In genomic region chr11:10307411-10308207, GRCh38 we compare ENCODE assay signal across 8 cellular contexts. TPM values are rescaled to one million over a fixed set of nuclear protein-coding genes. Genes with fewer than 3 reads are reported as not detected.
DNase-seq lines count a peak whose midpoint lies in the region; ATAC-seq and TF ChIP-seq lines count a peak whose summit lies in the region.

No MANE protein-coding gene starts in this region.

- CTCF ChIA-PET in T-cell (lab: Charles Lee) = interaction anchor here (0.7 to 3.8 kb wide), 18 partner anchors 10 to 773 kb away, joined by 3 to 47 read pairs (median 4); no protein-coding TSS in a partner anchor

- no peaks in the 10 kb centered on the region for H3K36me3 ChIP-seq in GM23338 (ENCODE audit: insufficient read depth)
- no peaks in the 10 kb centered on the region for H3K36me3 ChIP-seq in psoas muscle (ENCODE audit: insufficient read depth in 1 of 2, low read depth in 1 of 2)
- no peaks in the 10 kb centered on the region for H3K36me3 ChIP-seq in uterus

- H3K27ac Mint-ChIP-seq in GM23338 (peak overlapping the region; percentile 91), T-cell (no peak overlapping the region)

- peak; percentile 28 for ATAC-seq in GM23338
- ATAC-seq in T-cell (replicated peaks in 1 of 4) = peak; percentile 68 to 77 (median 68)
- peak; percentile 61 for ATAC-seq in left ventricle myocardium superior
- peak; percentile 73 to 77 (median 74) for ATAC-seq in psoas muscle

- no peak for TF ChIP-seq POLR2A in uterus (IDR thresholded peaks at IDR 0.05)

- peaks cover 23% of the 10 kb centered on the region for H3K79me2 ChIP-seq in GM23338 (replicated peaks; ENCODE audit: insufficient read depth)

- H3K4me1 ChIP-seq in GM23338 (ENCODE audit: insufficient read depth) (peaks cover 16% of the 10 kb centered on the region), psoas muscle (peaks cover 35% of the 10 kb centered on the region), uterus (no peaks in the 10 kb centered on the region)

- H3K27me3 ChIP-seq in GM23338 (ENCODE audit: insufficient read depth) (peaks cover 54% of the 10 kb centered on the region), psoas muscle (ENCODE audit: insufficient read depth in 3 of 3, low read length in 2 of 3) (no peaks in the 10 kb centered on the region), uterus (no peaks in the 10 kb centered on the region)

- H3K9me3 ChIP-seq in psoas muscle (no peaks in the 10 kb centered on the region), uterus (no peaks in the 10 kb centered on the region)

- H3K4me3 ChIP-seq in GM23338 (peak overlapping the region; percentile 92), psoas muscle (peak overlapping the region; percentile 84), uterus (peak overlapping the region; percentile 53 to 62)

- no peaks in the 10 kb centered on the region for H3K9me2 ChIP-seq in GM23338 (ENCODE audit: insufficient read depth)

- H3K4me1 Mint-ChIP-seq in GM23338 = peaks cover 28% of the 10 kb centered on the region
- peaks cover 35 to 47% (median 42%) of the 10 kb centered on the region in 3 donors for H3K4me1 Mint-ChIP-seq in T-cell

- H3K9me3 Mint-ChIP-seq in GM23338 = peaks cover 18% of the 10 kb centered on the region
- no peaks in the 10 kb centered on the region for H3K9me3 Mint-ChIP-seq in T-cell

- H3K36me3 Mint-ChIP-seq in GM23338 (ENCODE audit: low read depth) (peaks cover 50% of the 10 kb centered on the region), T-cell (no peaks in the 10 kb centered on the region)

- TF ChIP-seq CTCF in GM23338 (conservative IDR thresholded peaks at IDR 0.05; ENCODE audit: low read depth in 2 of 2) (peak; percentile 82 to 100), psoas muscle (IDR thresholded peaks at IDR 0.05) (peak; percentile 99), uterus (IDR thresholded peaks at IDR 0.05) (peak; percentile 92 to 100 (median 98))

- POLR2A ChIA-PET in T-cell (lab: Charles Lee) = interaction anchor here (0.6 to 0.9 kb wide), 2 partner anchors 19 to 33 kb away, joined by 3 read pairs; no protein-coding TSS in a partner anchor

- H4K20me1 ChIP-seq in GM23338 (replicated peaks; ENCODE audit: insufficient read depth) = peaks cover 5% of the 10 kb centered on the region; the same call in 1 of the 2 replicates

- 6 to 18% (median 7%) methylated on average over 54 to 61 of the region's 61 CpGs for WGBS in psoas muscle, 3 donors

- H3K27ac ChIP-seq in GM23338 (ENCODE audit: low read depth) (peak overlapping the region; percentile 72), psoas muscle (peak overlapping the region; percentile 86), uterus (peak overlapping the region; percentile 63 to 95)

- H2AFZ ChIP-seq in GM23338 = no peak overlapping the region

- peaks cover 21% of the 10 kb centered on the region; the same call in 1 of the 2 replicates for H3F3A ChIP-seq in GM23338 (replicated peaks; ENCODE audit: low read depth)

- DNase-seq in GF-D8 (lab: John Stamatoyannopoulos, UW) = peak; percentile 3
- peak; percentile 88 for DNase-seq in GM23338 (ENCODE audit: low spot score)
- DNase-seq in LHCN-M2 (ENCODE audit: low read depth) = peak; percentile 93
- DNase-seq in T-cell = peak; percentile 46 to 86 (median 74)
- peak; percentile 84 for DNase-seq in amniotic epithelial cell (ENCODE audit: low read depth)
- peak; percentile 92 for DNase-seq in left ventricle myocardium superior
- peak; percentile 87 to 94 for DNase-seq in psoas muscle
- peak; percentile 86 to 90 for DNase-seq in uterus

- intact Hi-C loops in left ventricle myocardium superior (cut with micrococcal nuclease) (loop anchor here (5.0 to 10.0 kb wide), 3 partner anchors 100 to 445 kb away; no protein-coding TSS in a partner anchor), psoas muscle (cut with DNase I) (loop anchor here (2.0 to 10.0 kb wide), 6 partner anchors 99 to 550 kb away; no protein-coding TSS in a partner anchor), uterus (cut with DNase I; ENCODE audit: low total_unique reads) (loop anchor here (10.0 kb wide), 1 partner anchor 103 kb away; no protein-coding TSS in a partner anchor)

- H3K4me3 Mint-ChIP-seq in GM23338 (peak overlapping the region; percentile 79), T-cell (peak overlapping the region; percentile 83 to 99 (median 90))

- H3K27me3 Mint-ChIP-seq in GM23338 (ENCODE audit: insufficient read depth, low read depth, poor library complexity) = peaks cover 46% of the 10 kb centered on the region
- H3K27me3 Mint-ChIP-seq in T-cell = peaks cover 21 to 45% of the 10 kb centered on the region in 2 donors

- H3K4me2 ChIP-seq in GM23338 = peak overlapping the region; percentile 69

TF ChIP-seq in GM23338, 12 proteins besides CTCF, POLR2A, EP300 and RAD21 (continues in another document):
- TF ChIP-seq ETS1 (IDR thresholded peaks at IDR 0.05) (no peak), CREB1 (CRISPR knock-in tag; IDR thresholded peaks at IDR 0.05; ENCODE audit: low read depth) (0 out of 2 replicates have a peak, but pooled peaks have one; percentile 20), ZNF114 (CRISPR knock-in tag; IDR thresholded peaks at IDR 0.05) (no peak), EZH2 (IDR thresholded peaks at IDR 0.05; ENCODE audit: low read depth, unreplicated experiment) (no peak), REST (IDR thresholded peaks at IDR 0.05; ENCODE audit: unreplicated experiment) (no peak), JUNB (IDR thresholded peaks at IDR 0.05; ENCODE audit: unreplicated experiment) (no peak), POLR2AphosphoS5 (IDR thresholded peaks at IDR 0.05; ENCODE audit: low read depth) (peak; percentile 44; the same call in 1 of the 2 replicates), ZNF331 (CRISPR knock-in tag; IDR thresholded peaks at IDR 0.05; ENCODE audit: low read depth) (no peak), NANOG (IDR thresholded peaks at IDR 0.05; ENCODE audit: borderline replicate concordance) (no peak)

RNA-seq across cellular contexts. Expression of gene ADM, which starts 2.7 kb away (rescaled TPM):
- 73.4 and 75.8 TPM in 2 replicates for total RNA-seq in GM23338 (2014; rRNA removed; shearing (Covaris generic))
- polyA plus RNA-seq in GM23338 (2016; fragmentation: Nextera tagmentation; extraction: Ambion mirVana) (84.5 and 95.9 TPM in 2 replicates), psoas muscle (10 to 100 TPM; 11.7 to 45.1 (median 23.1) TPM)
- total RNA-seq in LHCN-M2 (2014; rRNA removed) (160 and 164 TPM in 2 replicates), T-cell (1 to 10 TPM in 1 of 5 donors, under 1 TPM in 3, not detected in 1; 0.37 to 1.2 (median 0.64) TPM), left ventricle myocardium superior (23.4 TPM), psoas muscle (10 to 100 TPM; 11.8 to 73.3 (median 27.8) TPM), uterus (100 to 1,000 TPM in 1 of 4 donors, 10 to 100 TPM in 3; 27.9 to 151 (median 47.2) TPM)
- polyA plus RNA-seq in LHCN-M2 (2012) = 146 TPM

RNA-seq across cellular contexts. Expression of gene SBF2, which starts 13.6 kb away (rescaled TPM):
- 49.1 and 53.5 TPM in 2 replicates for total RNA-seq in GM23338 (2014; rRNA removed; shearing (Covaris generic))
- polyA plus RNA-seq in GM23338 (2016; fragmentation: Nextera tagmentation; extraction: Ambion mirVana) = 20.2 and 25.6 TPM in 2 replicates
- 31.6 and 32.1 TPM in 2 replicates for total RNA-seq in LHCN-M2 (2014; rRNA removed)
- 10.4 TPM for polyA plus RNA-seq in LHCN-M2 (2012)
- total RNA-seq in T-cell = 10 to 100 TPM in 4 of 5 donors, 1 to 10 TPM in 1; 9.5 to 23.5 (median 13.0) TPM
- 17.9 TPM for total RNA-seq in left ventricle myocardium superior
- total RNA-seq in psoas muscle = 10 to 100 TPM; 10.6 to 12.6 (median 12.2) TPM
- polyA plus RNA-seq in psoas muscle = 1 to 10 TPM; 3.3 to 6.8 (median 5.5) TPM
- total RNA-seq in uterus = 100 to 1,000 TPM in 2 of 4 donors, 10 to 100 TPM in 2; 45.0 to 202 (median 98.0) TPM

Comparison
In these comparisons a context has a peak if more than half of its experiments do, and no peak if none do; other contexts are left out.
1. Peak in every context shown above with its lines: DNase-seq, ATAC-seq, H3K4me3 ChIP-seq and H3K27ac ChIP-seq.
2. DNase-seq: peak in every context shown above with its lines; median percentile 93 in LHCN-M2; 92 in left ventricle myocardium superior; 90 in psoas muscle; 88 in GM23338; 88 in uterus; 84 in amniotic epithelial cell; 74 in T-cell; 3 in GF-D8.
3. RNA of gene ADM, which starts 2.7 kb away (total RNA-seq): 160 to 164 TPM in LHCN-M2, 73.4 to 75.8 TPM in GM23338, 27.9 to 151 TPM in uterus, 11.8 to 73.3 TPM in psoas muscle and 23.4 TPM in left ventricle myocardium superior (single experiment); 0.37 to 1.2 TPM in T-cell; every median in the first group is over 4 times any median in the second.